In the genomic region with DNA sequence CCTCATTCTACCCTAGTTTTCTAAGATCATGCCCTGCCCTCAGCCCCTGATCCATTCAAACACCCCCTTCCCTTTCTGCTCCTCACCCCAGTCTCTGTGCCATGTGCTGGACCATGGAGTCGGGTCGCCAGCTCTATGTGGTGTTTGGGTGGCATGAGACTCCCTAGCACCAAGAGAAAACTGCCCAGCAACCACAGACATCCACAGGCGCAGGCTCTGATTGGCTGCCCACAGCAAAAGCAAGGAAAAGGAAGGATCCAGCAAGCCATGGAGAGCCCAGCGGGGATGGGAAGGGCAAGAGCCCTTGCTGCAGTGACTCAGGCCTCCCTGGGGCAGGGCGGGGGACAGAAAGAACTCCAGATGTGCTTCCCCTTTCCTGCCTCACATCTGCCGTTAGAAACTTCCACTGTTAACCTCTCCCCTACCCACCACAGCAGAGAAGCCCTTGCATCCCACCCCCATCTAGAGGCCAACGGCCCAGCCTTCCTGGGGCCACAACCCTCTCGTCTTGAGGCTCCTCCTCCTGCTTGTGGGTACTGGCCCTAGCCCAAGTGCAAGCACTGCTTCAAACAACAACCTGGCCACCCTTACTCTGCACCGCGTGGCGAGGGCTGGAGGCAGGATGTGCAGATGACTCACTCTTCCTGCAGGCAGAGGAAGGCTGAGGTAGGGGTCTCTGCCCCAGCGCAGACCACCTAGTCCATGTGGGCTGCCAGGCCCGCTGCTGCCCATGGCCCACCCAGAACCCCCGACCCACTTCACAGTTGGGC, we compare ENCODE assay signal across 8 cellular contexts. TPM values are rescaled to one million over a fixed set of nuclear protein-coding genes. Genes with fewer than 3 reads are reported as not detected.
A peak's percentile ranks its signal among the peaks of the same experiment; 100 is the strongest.
DNase-seq lines count a peak whose midpoint lies in the region; ATAC-seq, FAIRE-seq and TF ChIP-seq lines count a peak whose summit lies in the region.

No MANE protein-coding gene starts in this region.

- TF ChIP-seq POLR2A in HepG2 (IDR thresholded peaks at IDR 0.05; ENCODE audit: insufficient read depth in 1 of 2, low read depth in 2 of 2, low read length in 2 of 2), result no peak

- no peaks in the 10 kb centered on the region for H3K27me3 ChIP-seq in HepG2 (ENCODE audit: control insufficient read depth in 1 of 2, insufficient read depth in 2 of 2, low read length in 2 of 2)

- TF ChIP-seq EP300 in HepG2 (IDR thresholded peaks at IDR 0.05; ENCODE audit: low read depth in 2 of 2, low read length in 2 of 2) (no peak), HepG2 (CRISPR knock-in tag; IDR thresholded peaks at IDR 0.05; ENCODE audit: borderline replicate concordance) (no peak)

- peaks cover 2% of the 10 kb centered on the region for H3K79me2 ChIP-seq in HepG2 (ENCODE audit: insufficient read depth, low read length)

- no peak for FAIRE-seq in HepG2 (lab: Jason Lieb, UNC)

- peak; percentile 1 for ATAC-seq in HepG2

- DNase-seq in EH (ENCODE audit: low read depth), result peak; percentile 97
- DNase-seq in NCI-H2196 treated with DMSO at 0.1 percent for 48 hours (lab: John Stamatoyannopoulos, UW; ENCODE audit: unreplicated experiment), result peak; percentile 88
- peak; percentile 61 to 71 for DNase-seq in activated CD4-positive, alpha-beta T cell treated with anti-CD3 and anti-CD28 coated beads for 4 hours
- DNase-seq in coronary artery (ENCODE audit: low spot score), result peak; percentile 97
- no peak for DNase-seq in HepG2 (ENCODE audit: low spot score)
- peak; percentile 63 for DNase-seq in stimulated activated CD8-positive, alpha-beta memory T cell treated with anti-CD3 and anti-CD28 coated beads, Interleukin-15, amount 100 ng/mL, for 1 hour (ENCODE audit: low read depth)
- DNase-seq in NCI-H1092 (lab: John Stamatoyannopoulos, UW), result no peak

- H3K9ac ChIP-seq in HepG2 (ENCODE audit: insufficient read depth, low read depth, low read length), result no peak overlapping the region

- H4K20me1 ChIP-seq in HepG2 (ENCODE audit: insufficient read depth, low read length), result peaks cover 8% of the 10 kb centered on the region; the same call in 1 of the 2 replicates

- H3K9me3 ChIP-seq in HEK293 (ENCODE audit: control insufficient read depth, insufficient read depth, low read depth, low read length) (no peaks in the 10 kb centered on the region), HepG2 (ENCODE audit: low read length) (no peaks in the 10 kb centered on the region)

- no TSS peak for BruUV-seq in HepG2 (replicated peaks; lab: Mats Ljungman, UMichigan)

- intact Hi-C loops in HepG2 (cut with micrococcal nuclease; ENCODE audit: unreplicated experiment), result no loop called here

- CTCF ChIA-PET in HEK293 (lab: Yijun Ruan, JAX) (interaction anchor here (0.6 to 5.2 kb wide), 9 partner anchors 10 to 232 kb away, joined by 3 to 80 read pairs (median 8); no protein-coding TSS in a partner anchor), HepG2 (lab: Yijun Ruan, JAX; ENCODE audit: low intra/inter-chr PET ratio, low total read pairs) (no interaction called here)

- peaks cover 9 to 48% of the 10 kb centered on the region in 2 experiments; a peak in 2 of 3 replicates for H3K36me3 ChIP-seq in HEK293 (ENCODE audit: control insufficient read depth in 2 of 2, insufficient read depth in 1 of 2, low read length in 2 of 2)
- H3K36me3 ChIP-seq in HepG2 (replicated peaks in 1 of 2; ENCODE audit: control insufficient read depth in 1 of 2, insufficient read depth in 2 of 2, low read length in 2 of 2), result peaks cover 10 to 30% of the 10 kb centered on the region in 2 experiments

- TF ChIP-seq RAD21 in HepG2 (CRISPR knock-in tag; IDR thresholded peaks at IDR 0.05), result no peak

- TF ChIP-seq CTCF in HEK293 (tag by site-specific recombination; IDR thresholded peaks at IDR 0.05) (no peak), coronary artery (IDR thresholded peaks at IDR 0.05) (no peak), HepG2 (CRISPR knock-in tag; IDR thresholded peaks at IDR 0.05) (no peak)

- H3K27ac ChIP-seq in HEK293 (ENCODE audit: extremely low read depth, low read depth, low read length) (peak overlapping the region; percentile 53; the same call in 1 of the 2 replicates), coronary artery (peak overlapping the region; percentile 93 to 95), HepG2 (ENCODE audit: extremely low read length, insufficient read depth, low read length) (peak overlapping the region; percentile 44)

- in situ Hi-C loops in HepG2 (cut with HindIII; ENCODE audit: extremely low pct_ligation_motif_present, low pct_unique_long_range_greater_than_20kb), result loop anchor here (5.0 kb wide), 1 partner anchor 159 kb away; no protein-coding TSS in a partner anchor

- no peak overlapping the region for H2AFZ ChIP-seq in HepG2 (ENCODE audit: low read length)

- H3K4me2 ChIP-seq in HepG2 (ENCODE audit: low read depth, low read length), result no peak overlapping the region

- 84% methylated on average over 6 of the region's 14 CpGs for WGBS in HepG2 (ENCODE audit: low lambda C conversion rate)

- H3K4me1 ChIP-seq in HEK293 (ENCODE audit: control insufficient read depth, insufficient read depth, low read length) (peaks cover 6% of the 10 kb centered on the region; the same call in 1 of the 2 replicates), HepG2 (ENCODE audit: insufficient read depth, low read length) (peaks cover 85% of the 10 kb centered on the region)

- H3K4me3 ChIP-seq in HEK293 (ENCODE audit: low read depth, low read length) (no peak overlapping the region), coronary artery (peak overlapping the region; percentile 61), HepG2 (replicated peaks in 1 of 3; ENCODE audit: insufficient read depth in 1 of 3, low read depth in 2 of 3, low read length in 3 of 3) (no peak overlapping the region)

- POLR2A ChIA-PET in HEK293 (lab: Yijun Ruan, JAX) (interaction anchor here (0.7 to 5.7 kb wide), 9 partner anchors 10 to 132 kb away, joined by 3 to 53 read pairs (median 5); partner anchors contain the start of genes AHNAK, EEF1G and TUT1), HepG2 (lab: Yijun Ruan, JAX) (interaction anchor here (0.9 to 2.7 kb wide), 6 partner anchors 8 to 131 kb away, joined by 3 to 18 read pairs (median 6); partner anchors contain the start of genes AHNAK and EEF1G)

RNA-seq across cellular contexts. Expression of gene AHNAK, which starts 9.7 kb away (rescaled TPM):
- total RNA-seq in HepG2 (2016; rRNA removed; fragmentation: Illumina TruSeq; extraction: Trizol), result 25.0 and 40.6 TPM in 2 replicates
- total RNA-seq in HepG2 (2016; cell fraction: cytosol; rRNA removed; fragmentation: Illumina TruSeq; extraction: Trizol; ENCODE audit: low read depth), result 2.9 and 3.7 TPM in 2 replicates
- total RNA-seq in HepG2 (2016; cell fraction: insoluble cytoplasmic fraction; rRNA removed; fragmentation: Illumina TruSeq; extraction: Trizol), result 23.2 and 34.7 TPM in 2 replicates
- 6.6 and 7.4 TPM in 2 replicates for total RNA-seq in HepG2 (2016; cell fraction: membrane; rRNA removed; fragmentation: Illumina TruSeq; extraction: Trizol)
- total RNA-seq in HepG2 (2016; cell fraction: nucleus; rRNA removed; fragmentation: Illumina TruSeq; extraction: Trizol), result 76.4 and 80.4 TPM in 2 replicates
- polyA plus RNA-seq in HepG2 (2011; rRNA removed), result 22.8 and 23.4 TPM in 2 replicates
- 14.7 and 20.1 TPM in 2 replicates for polyA plus RNA-seq in HepG2 (2011; cell fraction: cytosol; rRNA removed)
- 57.1 and 57.5 TPM in 2 replicates for polyA plus RNA-seq in HepG2 (2011; cell fraction: nucleus; rRNA removed)
- polyA plus RNA-seq in HepG2 (2012), result 55.5 and 61.9 TPM in 2 replicates
- 0.98 and 1.1 TPM in 2 replicates for polyA plus RNA-seq in HepG2 (2016; cell fraction: cytosol; fragmentation: Illumina TruSeq; extraction: Trizol; ENCODE audit: low read depth)
- 11.6 and 12.9 TPM in 2 replicates for polyA plus RNA-seq in HepG2 (2016; cell fraction: insoluble cytoplasmic fraction; fragmentation: Illumina TruSeq; extraction: Trizol; ENCODE audit: low read depth)
- 2.0 and 2.1 TPM in 2 replicates for polyA plus RNA-seq in HepG2 (2016; cell fraction: membrane; fragmentation: Illumina TruSeq; extraction: Trizol; ENCODE audit: low read depth)
- polyA plus RNA-seq in HepG2 (2016; cell fraction: nucleus; fragmentation: Illumina TruSeq; extraction: Trizol; ENCODE audit: insufficient read depth, low read depth), result 33.5 and 38.4 TPM in 2 replicates
- 99.6 and 234 TPM in 2 replicates for polyA minus RNA-seq in HepG2 (2011; rRNA and poly(A)+ RNA removed; ENCODE audit: low replicate concordance)
- 122 and 157 TPM in 2 replicates for polyA minus RNA-seq in HepG2 (2011; cell fraction: cytosol; rRNA and poly(A)+ RNA removed)
- polyA minus RNA-seq in HepG2 (2011; cell fraction: nucleus; rRNA and poly(A)+ RNA removed), result 192 and 213 TPM in 2 replicates

RNA-seq across cellular contexts. Expression of gene EEF1G, which starts 17.4 kb away (rescaled TPM):
- total RNA-seq in HepG2 (2016; rRNA removed; fragmentation: Illumina TruSeq; extraction: Trizol), result 1,787 and 2,092 TPM in 2 replicates
- total RNA-seq in HepG2 (2016; cell fraction: cytosol; rRNA removed; fragmentation: Illumina TruSeq; extraction: Trizol; ENCODE audit: low read depth), result 2,019 and 2,497 TPM in 2 replicates
- total RNA-seq in HepG2 (2016; cell fraction: insoluble cytoplasmic fraction; rRNA removed; fragmentation: Illumina TruSeq; extraction: Trizol), result 1,856 and 2,038 TPM in 2 replicates
- total RNA-seq in HepG2 (2016; cell fraction: membrane; rRNA removed; fragmentation: Illumina TruSeq; extraction: Trizol), result 4,333 and 4,899 TPM in 2 replicates
- total RNA-seq in HepG2 (2016; cell fraction: nucleus; rRNA removed; fragmentation: Illumina TruSeq; extraction: Trizol), result 776 and 846 TPM in 2 replicates
- 1,819 and 2,144 TPM in 2 replicates for polyA plus RNA-seq in HepG2 (2011; rRNA removed)
- 2,392 and 2,528 TPM in 2 replicates for polyA plus RNA-seq in HepG2 (2011; cell fraction: cytosol; rRNA removed)
- polyA plus RNA-seq in HepG2 (2011; cell fraction: nucleus; rRNA removed), result 525 and 588 TPM in 2 replicates
- polyA plus RNA-seq in HepG2 (2012), result 1,720 and 1,805 TPM in 2 replicates
- polyA plus RNA-seq in HepG2 (2016; cell fraction: cytosol; fragmentation: Illumina TruSeq; extraction: Trizol; ENCODE audit: low read depth), result 2,631 and 2,980 TPM in 2 replicates
- 2,163 and 2,164 TPM in 2 replicates for polyA plus RNA-seq in HepG2 (2016; cell fraction: insoluble cytoplasmic fraction; fragmentation: Illumina TruSeq; extraction: Trizol; ENCODE audit: low read depth)
- 4,391 and 4,816 TPM in 2 replicates for polyA plus RNA-seq in HepG2 (2016; cell fraction: membrane; fragmentation: Illumina TruSeq; extraction: Trizol; ENCODE audit: low read depth)
- 1,221 and 1,290 TPM in 2 replicates for polyA plus RNA-seq in HepG2 (2016; cell fraction: nucleus; fragmentation: Illumina TruSeq; extraction: Trizol; ENCODE audit: insufficient read depth, low read depth)
- 1,467 and 2,851 TPM in 2 replicates for polyA minus RNA-seq in HepG2 (2011; rRNA and poly(A)+ RNA removed; ENCODE audit: low replicate concordance)
- polyA minus RNA-seq in HepG2 (2011; cell fraction: cytosol; rRNA and poly(A)+ RNA removed), result 835 and 903 TPM in 2 replicates
- polyA minus RNA-seq in HepG2 (2011; cell fraction: nucleus; rRNA and poly(A)+ RNA removed), result 177 and 251 TPM in 2 replicates

RNA-seq across cellular contexts. Expression of gene TUT1, which starts 35.0 kb away (rescaled TPM):
- total RNA-seq in HepG2 (2016; rRNA removed; fragmentation: Illumina TruSeq; extraction: Trizol), result 8.5 and 9.7 TPM in 2 replicates
- total RNA-seq in HepG2 (2016; cell fraction: cytosol; rRNA removed; fragmentation: Illumina TruSeq; extraction: Trizol; ENCODE audit: low read depth), result 2.2 and 4.6 TPM in 2 replicates
- total RNA-seq in HepG2 (2016; cell fraction: insoluble cytoplasmic fraction; rRNA removed; fragmentation: Illumina TruSeq; extraction: Trizol), result 6.9 and 10.1 TPM in 2 replicates
- total RNA-seq in HepG2 (2016; cell fraction: membrane; rRNA removed; fragmentation: Illumina TruSeq; extraction: Trizol), result 3.7 and 6.0 TPM in 2 replicates
- total RNA-seq in HepG2 (2016; cell fraction: nucleus; rRNA removed; fragmentation: Illumina TruSeq; extraction: Trizol), result 8.1 and 9.3 TPM in 2 replicates
- 14.3 and 17.5 TPM in 2 replicates for polyA plus RNA-seq in HepG2 (2011; rRNA removed)
- 6.3 and 8.4 TPM in 2 replicates for polyA plus RNA-seq in HepG2 (2011; cell fraction: cytosol; rRNA removed)
- polyA plus RNA-seq in HepG2 (2011; cell fraction: nucleus; rRNA removed), result 43.5 and 52.1 TPM in 2 replicates
- polyA plus RNA-seq in HepG2 (2012), result 13.1 and 14.1 TPM in 2 replicates
- polyA plus RNA-seq in HepG2 (2016; cell fraction: cytosol; fragmentation: Illumina TruSeq; extraction: Trizol; ENCODE audit: low read depth), result 2.4 and 2.7 TPM in 2 replicates
- polyA plus RNA-seq in HepG2 (2016; cell fraction: insoluble cytoplasmic fraction; fragmentation: Illumina TruSeq; extraction: Trizol; ENCODE audit: low read depth), result 7.0 and 9.3 TPM in 2 replicates
- polyA plus RNA-seq in HepG2 (2016; cell fraction: membrane; fragmentation: Illumina TruSeq; extraction: Trizol; ENCODE audit: low read depth), result 3.7 and 4.0 TPM in 2 replicates
- polyA plus RNA-seq in HepG2 (2016; cell fraction: nucleus; fragmentation: Illumina TruSeq; extraction: Trizol; ENCODE audit: insufficient read depth, low read depth), result 25.7 TPM in 2 replicates
- polyA minus RNA-seq in HepG2 (2011; rRNA and poly(A)+ RNA removed; ENCODE audit: low replicate concordance), result 12.6 and 15.7 TPM in 2 replicates
- 4.7 and 8.8 TPM in 2 replicates for polyA minus RNA-seq in HepG2 (2011; cell fraction: cytosol; rRNA and poly(A)+ RNA removed)
- 3.9 and 9.4 TPM in 2 replicates for polyA minus RNA-seq in HepG2 (2011; cell fraction: nucleus; rRNA and poly(A)+ RNA removed)

RNA-seq across cellular contexts. Expression of gene MTA2, which starts 45.4 kb away (rescaled TPM):
- total RNA-seq in HepG2 (2016; rRNA removed; fragmentation: Illumina TruSeq; extraction: Trizol), result 58.1 and 70.0 TPM in 2 replicates
- total RNA-seq in HepG2 (2016; cell fraction: cytosol; rRNA removed; fragmentation: Illumina TruSeq; extraction: Trizol; ENCODE audit: low read depth), result 7.1 and 9.5 TPM in 2 replicates
- 50.7 and 71.8 TPM in 2 replicates for total RNA-seq in HepG2 (2016; cell fraction: insoluble cytoplasmic fraction; rRNA removed; fragmentation: Illumina TruSeq; extraction: Trizol)
- total RNA-seq in HepG2 (2016; cell fraction: membrane; rRNA removed; fragmentation: Illumina TruSeq; extraction: Trizol), result 25.5 and 28.8 TPM in 2 replicates
- total RNA-seq in HepG2 (2016; cell fraction: nucleus; rRNA removed; fragmentation: Illumina TruSeq; extraction: Trizol), result 47.0 and 57.9 TPM in 2 replicates
- polyA plus RNA-seq in HepG2 (2011; rRNA removed), result 14.0 and 16.8 TPM in 2 replicates
- polyA plus RNA-seq in HepG2 (2011; cell fraction: cytosol; rRNA removed), result 9.2 and 10.6 TPM in 2 replicates
- polyA plus RNA-seq in HepG2 (2011; cell fraction: nucleus; rRNA removed), result 53.6 and 67.6 TPM in 2 replicates
- polyA plus RNA-seq in HepG2 (2012), result 30.7 and 30.9 TPM in 2 replicates
- polyA plus RNA-seq in HepG2 (2016; cell fraction: cytosol; fragmentation: Illumina TruSeq; extraction: Trizol; ENCODE audit: low read depth), result 4.0 and 4.5 TPM in 2 replicates
- polyA plus RNA-seq in HepG2 (2016; cell fraction: insoluble cytoplasmic fraction; fragmentation: Illumina TruSeq; extraction: Trizol; ENCODE audit: low read depth), result 47.2 and 53.8 TPM in 2 replicates
- 12.6 and 14.0 TPM in 2 replicates for polyA plus RNA-seq in HepG2 (2016; cell fraction: membrane; fragmentation: Illumina TruSeq; extraction: Trizol; ENCODE audit: low read depth)
- polyA plus RNA-seq in HepG2 (2016; cell fraction: nucleus; fragmentation: Illumina TruSeq; extraction: Trizol; ENCODE audit: insufficient read depth, low read depth), result 121 and 126 TPM in 2 replicates
- polyA minus RNA-seq in HepG2 (2011; rRNA and poly(A)+ RNA removed; ENCODE audit: low replicate concordance), result 21.5 and 102 TPM in 2 replicates
- 11.9 and 14.7 TPM in 2 replicates for polyA minus RNA-seq in HepG2 (2011; cell fraction: cytosol; rRNA and poly(A)+ RNA removed)
- 37.2 and 50.7 TPM in 2 replicates for polyA minus RNA-seq in HepG2 (2011; cell fraction: nucleus; rRNA and poly(A)+ RNA removed)

RNA-seq across cellular contexts. Expression of gene EML3, which starts 56.3 kb away (rescaled TPM):
- total RNA-seq in HepG2 (2016; rRNA removed; fragmentation: Illumina TruSeq; extraction: Trizol), result 4.6 and 10.6 TPM in 2 replicates
- total RNA-seq in HepG2 (2016; cell fraction: cytosol; rRNA removed; fragmentation: Illumina TruSeq; extraction: Trizol; ENCODE audit: low read depth), result 5.0 and 5.5 TPM in 2 replicates
- total RNA-seq in HepG2 (2016; cell fraction: insoluble cytoplasmic fraction; rRNA removed; fragmentation: Illumina TruSeq; extraction: Trizol), result 4.2 and 9.0 TPM in 2 replicates
- 4.8 and 7.0 TPM in 2 replicates for total RNA-seq in HepG2 (2016; cell fraction: membrane; rRNA removed; fragmentation: Illumina TruSeq; extraction: Trizol)
- 9.2 and 9.5 TPM in 2 replicates for total RNA-seq in HepG2 (2016; cell fraction: nucleus; rRNA removed; fragmentation: Illumina TruSeq; extraction: Trizol)
- polyA plus RNA-seq in HepG2 (2011; rRNA removed), result 12.3 and 16.6 TPM in 2 replicates
- polyA plus RNA-seq in HepG2 (2011; cell fraction: cytosol; rRNA removed), result 7.8 and 7.9 TPM in 2 replicates
- 105 and 119 TPM in 2 replicates for polyA plus RNA-seq in HepG2 (2011; cell fraction: nucleus; rRNA removed)
- 14.9 and 16.7 TPM in 2 replicates for polyA plus RNA-seq in HepG2 (2012)
- 1.3 and 2.0 TPM in 2 replicates for polyA plus RNA-seq in HepG2 (2016; cell fraction: cytosol; fragmentation: Illumina TruSeq; extraction: Trizol; ENCODE audit: low read depth)
- polyA plus RNA-seq in HepG2 (2016; cell fraction: insoluble cytoplasmic fraction; fragmentation: Illumina TruSeq; extraction: Trizol; ENCODE audit: low read depth), result 6.5 and 7.1 TPM in 2 replicates
- 2.2 and 2.5 TPM in 2 replicates for polyA plus RNA-seq in HepG2 (2016; cell fraction: membrane; fragmentation: Illumina TruSeq; extraction: Trizol; ENCODE audit: low read depth)
- polyA plus RNA-seq in HepG2 (2016; cell fraction: nucleus; fragmentation: Illumina TruSeq; extraction: Trizol; ENCODE audit: insufficient read depth, low read depth), result 33.3 and 38.2 TPM in 2 replicates
- 14.6 and 43.9 TPM in 2 replicates for polyA minus RNA-seq in HepG2 (2011; rRNA and poly(A)+ RNA removed; ENCODE audit: low replicate concordance)
- polyA minus RNA-seq in HepG2 (2011; cell fraction: cytosol; rRNA and poly(A)+ RNA removed), result 3.8 and 6.3 TPM in 2 replicates
- polyA minus RNA-seq in HepG2 (2011; cell fraction: nucleus; rRNA and poly(A)+ RNA removed), result 11.2 and 14.0 TPM in 2 replicates

Comparison
In these comparisons a context has a peak if more than half of its experiments do, and no peak if none do; other contexts are left out.
1. DNase-seq: peak in EH (single experiment), NCI-H2196 treated with DMSO at 0.1 percent for 48 hours (single experiment), activated CD4-positive, alpha-beta T cell treated with anti-CD3 and anti-CD28 coated beads for 4 hours (2 of 2), coronary artery (single experiment) and stimulated activated CD8-positive, alpha-beta memory T cell treated with anti-CD3 and anti-CD28 coated beads, Interleukin-15, amount 100 ng/mL, for 1 hour (single experiment); none in HepG2 (single experiment) and NCI-H1092 (single experiment).
2. H3K27ac ChIP-seq: peak in every context shown above with its lines; median percentile 94 in coronary artery; 53 in HEK293; 44 in HepG2.